ENCODE assay signal across 1 cellular context in genomic region chr22:37607010-37607911, GRCh38.
TF ChIP-seq lines count a peak whose summit lies in the region.

No MANE protein-coding gene starts in this region.

TF ChIP-seq in IMR-90, 13 proteins besides CTCF, POLR2A, EP300 and RAD21:
- TF ChIP-seq SMC3 (IDR thresholded peaks at IDR 0.05; ENCODE audit: low read depth, low read length) (peak; percentile 41; the same call in 1 of the 2 replicates), CHD1 (IDR thresholded peaks at IDR 0.05; ENCODE audit: low read depth, low read length) (no peak), MAFK (IDR thresholded peaks at IDR 0.05; ENCODE audit: low read depth, low read length) (no peak), CEBPB (IDR thresholded peaks at IDR 0.05; ENCODE audit: low read depth, low read length) (peak; percentile 57)
TF ChIP-seq in IMR-90: peak in this region for 2.
